In genomic region chr19:1279782-1280341, GRCh38 we compare ENCODE assay signal across 9 cellular contexts. TPM values are rescaled to one million over a fixed set of nuclear protein-coding genes. Genes with fewer than 3 reads are reported as not detected.
A peak's percentile ranks its signal among the peaks of the same experiment; 100 is the strongest.
DNase-seq lines count a peak whose midpoint lies in the region; ATAC-seq, FAIRE-seq and TF ChIP-seq lines count a peak whose summit lies in the region.
"Had no signal": no experiment of that assay in that cellular context is flagged by ENCODE, and none has a peak within 500 bp of the region (broad histone marks: within the 10 kb centered on the region; RNA-seq: fewer than 3 reads in every experiment).

No MANE protein-coding gene starts in this region.

- H3K4me1 ChIP-seq in SJSA1 (replicated peaks) = peaks cover 19% of the 10 kb centered on the region
- peaks cover 0 to 11% of the 10 kb centered on the region in 2 donors for H3K4me1 ChIP-seq in uterus

- H3K4me1 Mint-ChIP-seq in osteocyte (ENCODE audit: unreplicated experiment) = peaks cover 13% of the 10 kb centered on the region

- TF ChIP-seq POLR2A in uterus (IDR thresholded peaks at IDR 0.05) = no peak

- H3K36me3 ChIP-seq in SJSA1 = peaks cover 41% of the 10 kb centered on the region
- H3K36me3 ChIP-seq in uterus = no peaks in the 10 kb centered on the region

- H3K4me3 ChIP-seq in SJSA1 (no peak overlapping the region), uterus (no peak overlapping the region)

- H3K9me3 Mint-ChIP-seq in osteocyte (ENCODE audit: unreplicated experiment) = no peaks in the 10 kb centered on the region
- H3K9me3 Mint-ChIP-seq: dendritic cell treated with granulocyte-macrophage colony-stimulating factor and Interleukin-4, amounts not matched to agents 40 ng/mL and 50 ng/mL, for 4 days had no signal

- H3K27me3 ChIP-seq in SJSA1 (replicated peaks) = peaks cover 19% of the 10 kb centered on the region
- peaks cover 10 to 11% of the 10 kb centered on the region in 2 donors for H3K27me3 ChIP-seq in uterus

- intact Hi-C loops in uterus (cut with DNase I; ENCODE audit: low total_unique reads) = no loop called here

- H3K27ac Mint-ChIP-seq in osteocyte (ENCODE audit: unreplicated experiment) = no peak overlapping the region
- H3K27ac Mint-ChIP-seq: dendritic cell treated with granulocyte-macrophage colony-stimulating factor and Interleukin-4, amounts not matched to agents 40 ng/mL and 50 ng/mL, for 4 days had no signal

- H3K4me3 Mint-ChIP-seq in osteocyte (ENCODE audit: unreplicated experiment) = peak overlapping the region; percentile 33
- H3K4me3 Mint-ChIP-seq: dendritic cell treated with granulocyte-macrophage colony-stimulating factor and Interleukin-4, amounts not matched to agents 40 ng/mL and 50 ng/mL, for 4 days had no signal

- peak; percentile 97 for TF ChIP-seq CTCF in osteocyte (IDR thresholded peaks at IDR 0.05)
- peak; percentile 90 to 93 (median 92) for TF ChIP-seq CTCF in uterus (IDR thresholded peaks at IDR 0.05)

- no peak overlapping the region for H3K27ac ChIP-seq in SJSA1
- no peak overlapping the region for H3K27ac ChIP-seq in uterus

- peaks cover 4% of the 10 kb centered on the region for H3K36me3 Mint-ChIP-seq in osteocyte (ENCODE audit: unreplicated experiment)

- peaks cover 8% of the 10 kb centered on the region for H3K27me3 Mint-ChIP-seq in osteocyte (ENCODE audit: unreplicated experiment)

- peak; percentile 79 for DNase-seq in EL
- DNase-seq in M059J (ENCODE audit: low read depth) = peak; percentile 81
- DNase-seq in SJSA1 (ENCODE audit: low read depth in 1 of 2, low spot score in 2 of 2) = peak; percentile 73 to 83
- peak; percentile 80 for DNase-seq in activated naive CD4-positive, alpha-beta T cell treated with Interleukin-2 at 50 U/mL for 16 hours
- DNase-seq in frontal cortex (ENCODE audit: low spot score in 2 of 2) = peak; percentile 88 to 92
- peak; percentile 96 for DNase-seq in osteocyte (ENCODE audit: extremely low spot score, unreplicated experiment)
- DNase-seq in uterus = peak; percentile 80 to 84

- ATAC-seq in GM18868 (IDR thresholded peaks at IDR 0.05; ENCODE audit: unreplicated experiment) = no peak

- H3K9me3 ChIP-seq in SJSA1 (replicated peaks) (peaks cover 5% of the 10 kb centered on the region; the same call in 1 of the 2 replicates), uterus (no peaks in the 10 kb centered on the region)

- no peak for FAIRE-seq in frontal cortex (lab: Jason Lieb, UNC)

RNA-seq across cellular contexts. Expression of gene FAM174C, which starts 4.5 kb away (rescaled TPM):
- total RNA-seq in M059J (2014; rRNA removed; shearing (Covaris generic)) = 108 and 128 TPM in 2 replicates
- 32.2 and 40.6 TPM in 2 replicates for total RNA-seq in SJSA1 (2014; rRNA removed; shearing (Covaris generic))
- total RNA-seq in frontal cortex (8.6 TPM), osteocyte (35.3 and 35.8 TPM in 2 replicates), uterus (10 to 100 TPM in 2 of 4 donors, 1 to 10 TPM in 2; 2.1 to 24.3 (median 7.1) TPM)

RNA-seq across cellular contexts. Expression of gene EFNA2, which starts 5.8 kb away (rescaled TPM):
- total RNA-seq in M059J (2014; rRNA removed; shearing (Covaris generic)) = not detected in 2 replicates
- total RNA-seq in SJSA1 (2014; rRNA removed; shearing (Covaris generic)) = not detected in 2 replicates
- total RNA-seq in frontal cortex (13.0 TPM), osteocyte (3.8 and 4.2 TPM in 2 replicates), uterus (under 1 TPM in 1 of 4 donors, not detected in 3; 0.76 TPM)

RNA-seq across cellular contexts. Expression of gene CIRBP, which starts 10.7 kb away (rescaled TPM):
- total RNA-seq in M059J (2014; rRNA removed; shearing (Covaris generic)) = 115 and 145 TPM in 2 replicates
- 314 and 318 TPM in 2 replicates for total RNA-seq in SJSA1 (2014; rRNA removed; shearing (Covaris generic))
- 573 TPM for total RNA-seq in frontal cortex
- 401 and 408 TPM in 2 replicates for total RNA-seq in osteocyte
- 100 to 1,000 TPM; 235 to 950 (median 535) TPM for total RNA-seq in uterus

RNA-seq across cellular contexts. Expression of gene MIDN, which starts 31.5 kb away (rescaled TPM):
- total RNA-seq in M059J (2014; rRNA removed; shearing (Covaris generic)) = 4.5 and 11.0 TPM in 2 replicates
- total RNA-seq in SJSA1 (2014; rRNA removed; shearing (Covaris generic)) = 3.7 and 7.2 TPM in 2 replicates
- total RNA-seq in frontal cortex = 14.3 TPM
- 98.1 and 103 TPM in 2 replicates for total RNA-seq in osteocyte
- 100 to 1,000 TPM in 1 of 4 donors, 10 to 100 TPM in 2, under 1 TPM in 1; 0.77 to 108 (median 15.0) TPM for total RNA-seq in uterus

RNA-seq across cellular contexts. Expression of gene ATP5F1D, which starts 38.3 kb away (rescaled TPM):
- total RNA-seq in M059J (2014; rRNA removed; shearing (Covaris generic)) = 45.0 and 69.8 TPM in 2 replicates
- total RNA-seq in SJSA1 (2014; rRNA removed; shearing (Covaris generic)) = 42.4 and 68.8 TPM in 2 replicates
- total RNA-seq in frontal cortex = 11.0 TPM
- total RNA-seq in osteocyte = 167 and 172 TPM in 2 replicates
- total RNA-seq in uterus = 100 to 1,000 TPM in 2 of 4 donors, 10 to 100 TPM in 1, 1 to 10 TPM in 1; 4.7 to 164 (median 68.9) TPM
